In genomic region chr11:75570559-75571139, GRCh38 we compare ENCODE assay signal across 34 cellular contexts. TPM values are rescaled to one million over a fixed set of nuclear protein-coding genes. Genes with fewer than 3 reads are reported as not detected.
DNase-seq lines count a peak whose midpoint lies in the region; ATAC-seq, FAIRE-seq and TF ChIP-seq lines count a peak whose summit lies in the region.
"Had no signal": no experiment of that assay in that cellular context is flagged by ENCODE, and none has a peak within 500 bp of the region (broad histone marks: within the 10 kb centered on the region; RNA-seq: fewer than 3 reads in every experiment).

No MANE protein-coding gene starts in this region.

- TF ChIP-seq RAD21 in liver (IDR thresholded peaks at IDR 0.05): no peak

- H3K4me1 ChIP-seq in left ventricle myocardium inferior (peaks cover 78% of the 10 kb centered on the region), astrocyte (ENCODE audit: insufficient read depth, low read length) (peaks cover 16% of the 10 kb centered on the region), liver (ENCODE audit: control insufficient read depth in 4 of 4, insufficient read depth in 4 of 4, low read length in 3 of 4) (peaks cover 0 to 10% (median 3%) of the 10 kb centered on the region in 4 donors)
- H3K4me1 ChIP-seq: BE2C, pancreas had no signal

- H3K9me3 ChIP-seq in left ventricle myocardium inferior (replicated peaks): no peaks in the 10 kb centered on the region
- H3K9me3 ChIP-seq in astrocyte (ENCODE audit: insufficient read depth, low read depth, low read length): no peaks in the 10 kb centered on the region
- no peaks in the 10 kb centered on the region for H3K9me3 ChIP-seq in liver (ENCODE audit: control insufficient read depth in 4 of 4, low read length in 3 of 4)
- H3K9me3 ChIP-seq: BE2C, heart left ventricle, pancreas, tibial nerve had no signal

- FAIRE-seq in astrocyte (lab: Jason Lieb, UNC): no peak
- FAIRE-seq: colon, pancreas had no signal

- DNase-seq in left ventricle myocardium inferior (no peak), left ventricle myocardium superior (no peak), astrocyte (ENCODE audit: low read depth) (no peak), type B pancreatic cell (ENCODE audit: extremely low spot score, unreplicated experiment) (no peak), foreskin melanocyte (no peak), Ammon's horn (ENCODE audit: low spot score) (no peak)
- DNase-seq: activated CD4-positive, alpha-beta memory T cell treated with anti-CD3 and anti-CD28 coated beads, Interleukin-2, amount 10 ng/mL, durations not matched to agents 7 days and 5 days; activated CD4-positive, alpha-beta T cell treated with anti-CD3 and anti-CD28 coated beads for 1 hour; activated CD8-positive, alpha-beta memory T cell treated with anti-CD3 and anti-CD28 coated beads, Interleukin-2, amount 50 U/mL, for 48 hours; activated naive CD4-positive, alpha-beta T cell treated with anti-CD3 and anti-CD28 coated beads for 36 hours; BE2C; CD8-positive, alpha-beta T cell; effector CD8-positive, alpha-beta T cell; heart left ventricle; NCI-H1105; NCI-H2081; NCI-H2227 treated with DMSO at 0.1 percent for 48 hours; NCI-H526; PC-9; retina; SHP77; stimulated activated CD4-positive, alpha-beta T cell treated with anti-CD3 and anti-CD28 coated beads, Interleukin-12 subunit alpha, Interleukin-12 subunit beta, amount 100 ng/mL, for 4 hours; stimulated activated CD4-positive, alpha-beta T cell treated with anti-CD3 and anti-CD28 coated beads, Interleukin-2, amount 100 ng/mL, for 48 hours had no signal

- peaks cover 99% of the 10 kb centered on the region for H4K20me1 ChIP-seq in astrocyte (ENCODE audit: insufficient read depth, low read length)

- ATAC-seq in left ventricle myocardium superior (no peak), HG02759 (IDR thresholded peaks at IDR 0.05; ENCODE audit: unreplicated experiment) (no peak)
- ATAC-seq: CD8-positive, alpha-beta T cell; HCT116; heart left ventricle; pancreas had no signal

- H3K9me3 Mint-ChIP-seq in astrocyte (ENCODE audit: unreplicated experiment) (no peaks in the 10 kb centered on the region), type B pancreatic cell (no peaks in the 10 kb centered on the region)
- H3K9me3 Mint-ChIP-seq: activated CD4-positive, alpha-beta memory T cell treated with anti-CD3 and anti-CD28 coated beads, Interleukin-2, amount 10 ng/mL, durations not matched to agents 7 days and 5 days; activated naive CD4-positive, alpha-beta T cell treated with anti-CD3 and anti-CD28 coated beads for 36 hours; activated T-helper 1 cell treated with anti-CD3 and anti-CD28 coated beads, Interleukin-12 subunit alpha, Interleukin-12 subunit beta, Interleukin-2, Interleukin-4 antibody, amounts not matched to agents 30 ng/mL and 10 ng/mL and 1 ng/mL, durations not matched to agents 14 hours and 24 hours and 36 hours; CD8-positive, alpha-beta T cell; IgD-negative memory B cell; memory B cell; neural crest cell; T-helper 2 cell treated with Interferon-gamma antibody and Interleukin-4, amounts not matched to agents 5 μg/mL and 100 μg/mL, for 36 hours had no signal

- peaks cover 61% of the 10 kb centered on the region for H3K79me2 ChIP-seq in astrocyte (ENCODE audit: insufficient read depth, low read length)

- H3K9ac ChIP-seq in astrocyte (ENCODE audit: low read length): no peak overlapping the region
- H3K9ac ChIP-seq in liver (ENCODE audit: low read depth in 1 of 2, low read length in 2 of 2): no peak overlapping the region

- peaks cover 29% of the 10 kb centered on the region for H3K36me3 Mint-ChIP-seq in astrocyte (ENCODE audit: low read depth, unreplicated experiment)
- H3K36me3 Mint-ChIP-seq in type B pancreatic cell: peaks cover 23% of the 10 kb centered on the region
- H3K36me3 Mint-ChIP-seq: IgD-negative memory B cell had no signal

- H3K27me3 Mint-ChIP-seq in astrocyte (ENCODE audit: low read depth, unreplicated experiment) (no peaks in the 10 kb centered on the region), type B pancreatic cell (no peaks in the 10 kb centered on the region)
- H3K27me3 Mint-ChIP-seq: activated CD4-positive, alpha-beta memory T cell treated with anti-CD3 and anti-CD28 coated beads, Interleukin-2, amount 10 ng/mL, durations not matched to agents 7 days and 5 days; memory B cell had no signal

- H3K36me3 ChIP-seq in left ventricle myocardium inferior (peaks cover 87% of the 10 kb centered on the region), astrocyte (ENCODE audit: insufficient read depth, low read length) (peaks cover 73% of the 10 kb centered on the region), liver (ENCODE audit: control insufficient read depth in 4 of 4, insufficient read depth in 3 of 4, low read depth in 1 of 4, low read length in 3 of 4) (peaks cover 25 to 72% (median 36%) of the 10 kb centered on the region in 4 donors)

- TF ChIP-seq CTCF in left ventricle myocardium inferior (IDR thresholded peaks at IDR 0.05; ENCODE audit: borderline replicate concordance): no peak
- no peak for TF ChIP-seq CTCF in astrocyte (IDR thresholded peaks at IDR 0.05; ENCODE audit: insufficient read depth, low read depth, low read length)
- no peak for TF ChIP-seq CTCF in liver (IDR thresholded peaks at IDR 0.05; ENCODE audit: low read depth, low read length, missing input control)
- TF ChIP-seq CTCF in type B pancreatic cell (conservative IDR thresholded peaks at IDR 0.05): no peak

- H3K4me3 Mint-ChIP-seq in astrocyte (ENCODE audit: unreplicated experiment) (peak overlapping the region; percentile 34), type B pancreatic cell (no peak overlapping the region)
- H3K4me3 Mint-ChIP-seq: activated CD4-positive, alpha-beta memory T cell treated with anti-CD3 and anti-CD28 coated beads, Interleukin-2, amount 10 ng/mL, durations not matched to agents 7 days and 5 days; activated naive CD4-positive, alpha-beta T cell treated with anti-CD3 and anti-CD28 coated beads for 36 hours; activated T-helper 1 cell treated with anti-CD3 and anti-CD28 coated beads, Interleukin-12 subunit alpha, Interleukin-12 subunit beta, Interleukin-2, Interleukin-4 antibody, amounts not matched to agents 30 ng/mL and 10 ng/mL and 1 ng/mL, durations not matched to agents 14 hours and 24 hours and 36 hours; CD8-positive, alpha-beta T cell; memory B cell; neural crest cell; T-helper 2 cell treated with Interferon-gamma antibody and Interleukin-4, amounts not matched to agents 5 μg/mL and 100 μg/mL, for 36 hours had no signal

- H3K27me3 ChIP-seq in left ventricle myocardium inferior (ENCODE audit: low read depth) (no peaks in the 10 kb centered on the region), astrocyte (ENCODE audit: insufficient read depth, low read length) (no peaks in the 10 kb centered on the region), liver (ENCODE audit: control insufficient read depth in 4 of 4, insufficient read depth in 4 of 4, low read length in 3 of 4) (no peaks in the 10 kb centered on the region)
- H3K27me3 ChIP-seq: BE2C, heart left ventricle, pancreas, tibial nerve had no signal

- no peak overlapping the region for H2AFZ ChIP-seq in astrocyte (ENCODE audit: low read depth, low read length)
- H2AFZ ChIP-seq: PC-9 had no signal

- peak overlapping the region; percentile 55 for H3K27ac ChIP-seq in left ventricle myocardium inferior (replicated peaks)
- no peak overlapping the region for H3K27ac ChIP-seq in astrocyte (ENCODE audit: low read depth, low read length)
- no peak overlapping the region for H3K27ac ChIP-seq in liver (ENCODE audit: low read depth in 1 of 2, low read length in 2 of 2)
- H3K27ac ChIP-seq: pancreas, PC-9 had no signal

- H3K27ac Mint-ChIP-seq in astrocyte (ENCODE audit: unreplicated experiment) (no peak overlapping the region), type B pancreatic cell (peak overlapping the region; percentile 57)
- H3K27ac Mint-ChIP-seq: activated CD4-positive, alpha-beta memory T cell treated with anti-CD3 and anti-CD28 coated beads, Interleukin-2, amount 10 ng/mL, durations not matched to agents 7 days and 5 days; activated naive CD4-positive, alpha-beta T cell treated with anti-CD3 and anti-CD28 coated beads for 36 hours; activated T-helper 1 cell treated with anti-CD3 and anti-CD28 coated beads, Interleukin-12 subunit alpha, Interleukin-12 subunit beta, Interleukin-2, Interleukin-4 antibody, amounts not matched to agents 30 ng/mL and 10 ng/mL and 1 ng/mL, durations not matched to agents 14 hours and 24 hours and 36 hours; CD8-positive, alpha-beta T cell; IgD-negative memory B cell; memory B cell; T-helper 2 cell treated with Interferon-gamma antibody and Interleukin-4, amounts not matched to agents 5 μg/mL and 100 μg/mL, for 36 hours had no signal

- 73% methylated on average over 9 of the region's 9 CpGs for WGBS in liver

- intact Hi-C loops in left ventricle myocardium inferior (cut with micrococcal nuclease): no loop called here
- intact Hi-C loops in left ventricle myocardium superior (cut with micrococcal nuclease): no loop called here

- H3K4me3 ChIP-seq in left ventricle myocardium inferior: no peak overlapping the region
- H3K4me3 ChIP-seq in astrocyte (ENCODE audit: insufficient read depth, low read depth, low read length): no peak overlapping the region
- H3K4me3 ChIP-seq in liver (ENCODE audit: low read depth in 1 of 3, low read length in 3 of 3): no peak overlapping the region
- H3K4me3 ChIP-seq: heart left ventricle, pancreas, PC-9, tibial nerve had no signal

- H3K4me2 ChIP-seq in astrocyte (ENCODE audit: low read length): no peak overlapping the region
- H3K4me2 ChIP-seq: PC-9 had no signal

- peaks cover 24% of the 10 kb centered on the region for H3K4me1 Mint-ChIP-seq in astrocyte (ENCODE audit: low read depth, unreplicated experiment)
- H3K4me1 Mint-ChIP-seq in type B pancreatic cell (ENCODE audit: unreplicated experiment): peaks cover 5% of the 10 kb centered on the region
- H3K4me1 Mint-ChIP-seq: IgD-negative memory B cell, memory B cell had no signal

TF ChIP-seq in liver, 16 proteins besides CTCF, POLR2A, EP300 and RAD21:
- no peak for TF ChIP-seq TAF1 (conservative IDR thresholded peaks at IDR 0.05)
- peak; percentile 41 for TF ChIP-seq NR2F2 (IDR thresholded peaks at IDR 0.05)

RNA-seq across cellular contexts. Expression of gene SERPINH1, which starts 8.6 kb away (rescaled TPM):
- total RNA-seq in left ventricle myocardium inferior: 57.6 TPM
- 58.5 TPM for total RNA-seq in left ventricle myocardium superior
- total RNA-seq in astrocyte: 768 and 923 TPM in 2 replicates
- total RNA-seq in liver: 100 to 1,000 TPM in 1 of 2 donors, 10 to 100 TPM in 1; 95.3 to 118 TPM
- polyA plus RNA-seq in liver: 10 to 100 TPM in 1 of 2 donors, 1 to 10 TPM in 1; 5.0 to 42.1 TPM
- 151 and 229 TPM in 2 replicates for total RNA-seq in type B pancreatic cell (ENCODE audit: low replicate concordance)

RNA-seq across cellular contexts. Expression of gene GDPD5, which starts 44.9 kb away (rescaled TPM):
- 4.4 TPM for total RNA-seq in left ventricle myocardium inferior
- total RNA-seq in left ventricle myocardium superior: 8.4 TPM
- total RNA-seq in astrocyte: 6.7 and 9.4 TPM in 2 replicates
- 10 to 100 TPM in 1 of 2 donors, 1 to 10 TPM in 1; 4.8 to 22.8 TPM for total RNA-seq in liver
- 1 to 10 TPM; 3.0 to 3.7 TPM for polyA plus RNA-seq in liver
- 7.5 and 11.3 TPM in 2 replicates for total RNA-seq in type B pancreatic cell (ENCODE audit: low replicate concordance)
